ENCODE assay signal across 20 cellular contexts in the genomic region with DNA sequence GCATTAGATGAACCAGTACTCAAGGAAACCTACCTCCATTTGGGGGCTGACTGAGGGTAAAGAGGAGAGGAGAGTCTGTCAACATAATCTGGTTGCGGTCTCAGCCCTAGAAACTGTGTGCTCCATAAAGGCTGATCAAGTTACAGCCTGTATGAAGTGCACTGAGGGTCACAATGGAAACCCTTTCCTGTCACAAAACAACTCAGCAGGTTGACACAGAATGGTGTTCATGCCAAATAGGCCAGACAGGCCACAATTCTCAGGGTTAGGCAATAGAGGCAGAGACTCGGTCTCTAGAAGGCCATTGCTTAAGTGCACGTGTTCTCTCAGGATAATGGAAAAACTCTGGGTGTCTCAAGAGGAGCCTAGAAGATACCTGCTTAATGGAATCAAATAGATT. TPM values are rescaled to one million over a fixed set of nuclear protein-coding genes. Genes with fewer than 3 reads are reported as not detected.
A peak's percentile ranks its signal among the peaks of the same experiment; 100 is the strongest.
DNase-seq lines count a peak whose midpoint lies in the region; ATAC-seq and TF ChIP-seq lines count a peak whose summit lies in the region.
"Had no signal": no experiment of that assay in that cellular context is flagged by ENCODE, and none has a peak within 500 bp of the region (broad histone marks: within the 10 kb centered on the region; RNA-seq: fewer than 3 reads in every experiment).

No MANE protein-coding gene starts in this region.

- H3K27me3 ChIP-seq in effector memory CD4-positive, alpha-beta T cell (replicated peaks; ENCODE audit: control insufficient read depth, insufficient read depth, low read length, poor library complexity, severe bottlenecking): peaks cover under 1% of the 10 kb centered on the region
- H3K27me3 ChIP-seq: body of pancreas had no signal

- no peaks in the 10 kb centered on the region for H3K9me3 ChIP-seq in effector memory CD4-positive, alpha-beta T cell (ENCODE audit: control insufficient read depth, low read length)
- H3K9me3 ChIP-seq: body of pancreas, Caco-2 had no signal

- H3K4me3 Mint-ChIP-seq in osteocyte (ENCODE audit: unreplicated experiment): no peak overlapping the region
- H3K4me3 Mint-ChIP-seq in activated naive CD8-positive, alpha-beta T cell treated with anti-CD3 and anti-CD28 coated beads for 36 hours: no peak overlapping the region

- no peak for ATAC-seq in GM21423 (IDR thresholded peaks at IDR 0.05; ENCODE audit: unreplicated experiment)
- ATAC-seq: body of pancreas, GM12878, sciatic nerve had no signal

- H3K4me1 Mint-ChIP-seq in osteocyte (ENCODE audit: unreplicated experiment): peaks cover 60% of the 10 kb centered on the region
- peaks cover 14% of the 10 kb centered on the region for H3K4me1 Mint-ChIP-seq in activated naive CD8-positive, alpha-beta T cell treated with anti-CD3 and anti-CD28 coated beads for 36 hours

- peak overlapping the region; percentile 96 for H3K27ac ChIP-seq in VCaP
- H3K27ac ChIP-seq in effector memory CD4-positive, alpha-beta T cell (ENCODE audit: insufficient read depth, low read length, poor library complexity, severe bottlenecking): no peak overlapping the region
- H3K27ac ChIP-seq: SK-N-MC had no signal

- H3K36me3 Mint-ChIP-seq in osteocyte (ENCODE audit: unreplicated experiment): peaks cover 3% of the 10 kb centered on the region
- no peaks in the 10 kb centered on the region for H3K36me3 Mint-ChIP-seq in activated naive CD8-positive, alpha-beta T cell treated with anti-CD3 and anti-CD28 coated beads for 36 hours

- TF ChIP-seq CTCF in VCaP (conservative IDR thresholded peaks at IDR 0.05): no peak
- no peak for TF ChIP-seq CTCF in osteocyte (IDR thresholded peaks at IDR 0.05)

- no peak for TF ChIP-seq RAD21 in Ishikawa (IDR thresholded peaks at IDR 0.05; ENCODE audit: low read depth)

- no peak overlapping the region for H3K4me3 ChIP-seq in effector memory CD4-positive, alpha-beta T cell (ENCODE audit: insufficient read depth, low read depth, low read length, poor library complexity, severe bottlenecking)
- H3K4me3 ChIP-seq: body of pancreas, GM12878, SK-N-MC had no signal

- peaks cover 13% of the 10 kb centered on the region for H3K4me1 ChIP-seq in effector memory CD4-positive, alpha-beta T cell (ENCODE audit: control insufficient read depth, insufficient read depth, low read length, poor library complexity, severe bottlenecking)

- H3K9me3 Mint-ChIP-seq in osteocyte (ENCODE audit: unreplicated experiment): no peaks in the 10 kb centered on the region
- no peaks in the 10 kb centered on the region for H3K9me3 Mint-ChIP-seq in activated naive CD8-positive, alpha-beta T cell treated with anti-CD3 and anti-CD28 coated beads for 36 hours

- TF ChIP-seq EP300 in Ishikawa (IDR thresholded peaks at IDR 0.05; ENCODE audit: borderline replicate concordance): no peak

- H3K36me3 ChIP-seq in effector memory CD4-positive, alpha-beta T cell (ENCODE audit: control insufficient read depth, insufficient read depth, low read length): no peaks in the 10 kb centered on the region

- H3K27ac Mint-ChIP-seq in osteocyte (ENCODE audit: unreplicated experiment): peak overlapping the region; percentile 14
- no peak overlapping the region for H3K27ac Mint-ChIP-seq in activated naive CD8-positive, alpha-beta T cell treated with anti-CD3 and anti-CD28 coated beads for 36 hours

- peak; percentile 81 for DNase-seq in NCI-H2107 (lab: John Stamatoyannopoulos, UW)
- DNase-seq in osteocyte (ENCODE audit: extremely low spot score, unreplicated experiment): no peak
- DNase-seq in effector memory CD4-positive, alpha-beta T cell: no peak
- no peak for DNase-seq in cerebellar nuclear complex (lab: John Stamatoyannopoulos, UW)
- DNase-seq in activated naive CD8-positive, alpha-beta T cell treated with anti-CD3 and anti-CD28 coated beads for 36 hours: no peak
- DNase-seq: activated CD4-positive, alpha-beta T cell treated with anti-CD3 and anti-CD28 coated beads for 4 hours; activated naive CD4-positive, alpha-beta T cell treated with Interleukin-2 at 50 U/mL for 16 hours; body of pancreas; Caco-2; GOT3; KG1; NCI-H2171; nucleus accumbens; stimulated activated CD4-positive, alpha-beta T cell treated with anti-CD3 and anti-CD28 coated beads, Interleukin-2, amount 100 ng/mL, for 24 hours had no signal

- H3K27me3 Mint-ChIP-seq in osteocyte (ENCODE audit: unreplicated experiment): peaks cover 6% of the 10 kb centered on the region
- H3K27me3 Mint-ChIP-seq in activated naive CD8-positive, alpha-beta T cell treated with anti-CD3 and anti-CD28 coated beads for 36 hours: peaks cover 7% of the 10 kb centered on the region

TF ChIP-seq in Ishikawa, 13 proteins besides CTCF, POLR2A, EP300 and RAD21:
- TF ChIP-seq EGR1 (IDR thresholded peaks at IDR 0.05) (no peak), CEBPB (IDR thresholded peaks at IDR 0.05) (peak; percentile 61; the same call in 1 of the 2 replicates)
TF ChIP-seq in Ishikawa: peak in this region for 1.

RNA-seq across cellular contexts. Expression of gene ANKRD35, which starts 4.1 kb away (rescaled TPM):
- not detected in 2 replicates for total RNA-seq in osteocyte
- under 1 TPM; 0.58 to 0.64 TPM for total RNA-seq in activated naive CD8-positive, alpha-beta T cell treated with anti-CD3 and anti-CD28 coated beads for 36 hours

RNA-seq across cellular contexts. Expression of gene ITGA10, which starts 20.1 kb away (rescaled TPM):
- total RNA-seq in osteocyte: 34.4 and 40.3 TPM in 2 replicates
- 1 to 10 TPM in 1 of 2 experiments, under 1 TPM in 1; 0.97 to 1.2 TPM for total RNA-seq in activated naive CD8-positive, alpha-beta T cell treated with anti-CD3 and anti-CD28 coated beads for 36 hours

RNA-seq across cellular contexts. Expression of gene PEX11B, which starts 28.8 kb away (rescaled TPM):
- 29.8 and 36.5 TPM in 2 replicates for total RNA-seq in osteocyte
- total RNA-seq in activated naive CD8-positive, alpha-beta T cell treated with anti-CD3 and anti-CD28 coated beads for 36 hours: 10 to 100 TPM; 33.6 to 33.8 TPM

RNA-seq across cellular contexts. Expression of gene PIAS3, which starts 30.8 kb away (rescaled TPM):
- 47.0 and 48.7 TPM in 2 replicates for total RNA-seq in osteocyte
- total RNA-seq in activated naive CD8-positive, alpha-beta T cell treated with anti-CD3 and anti-CD28 coated beads for 36 hours: 10 to 100 TPM; 14.7 to 16.4 TPM

RNA-seq across cellular contexts. Expression of gene RBM8A, which starts 37.6 kb away (rescaled TPM):
- total RNA-seq in osteocyte: 108 and 114 TPM in 2 replicates
- 100 to 1,000 TPM; 345 to 349 TPM for total RNA-seq in activated naive CD8-positive, alpha-beta T cell treated with anti-CD3 and anti-CD28 coated beads for 36 hours

Comparison
In these comparisons a context has a peak if more than half of its experiments do, and no peak if none do; other contexts are left out.
1. RNA of gene ITGA10, which starts 20.1 kb away (total RNA-seq): 34.4 to 40.3 TPM in osteocyte; 0.97 to 1.2 TPM in activated naive CD8-positive, alpha-beta T cell treated with anti-CD3 and anti-CD28 coated beads for 36 hours; every median in the first group is over 10 times any median in the second.